Comparison of ENCODE assay signal across 22 cellular contexts in genomic region chr15:64647367-64647766, GRCh38.
DNase-seq lines count a peak whose midpoint lies in the region; ATAC-seq, FAIRE-seq and TF ChIP-seq lines count a peak whose summit lies in the region.
"Had no signal": no experiment of that assay in that cellular context is flagged by ENCODE, and none has a peak within 500 bp of the region (broad histone marks: within the 10 kb centered on the region; RNA-seq: fewer than 3 reads in every experiment).

No MANE protein-coding gene starts in this region.

- 96 to 100% (median 100%) methylated on average over 1 of the region's 1 CpG for WGBS in small intestine, 3 donors

- H3K27me3 ChIP-seq in MM.1S (replicated peaks; ENCODE audit: insufficient read depth, low read length) (no peaks in the 10 kb centered on the region), endocrine pancreas (ENCODE audit: control insufficient read depth, insufficient read depth, low read length) (no peaks in the 10 kb centered on the region), small intestine (ENCODE audit: control insufficient read depth in 2 of 2, insufficient read depth in 2 of 2, low read length in 2 of 2) (no peaks in the 10 kb centered on the region)
- H3K27me3 ChIP-seq: BE2C had no signal

- DNase-seq in MM.1S (no peak), small intestine (no peak), sciatic nerve (ENCODE audit: low spot score) (no peak), urothelium cell line (ENCODE audit: low spot score) (no peak)
- DNase-seq: ACHN; BE2C; C1 segment of cervical spinal cord; Caco-2; CD4-positive, CD25-positive, alpha-beta regulatory T cell; DMS153; DMS79; GOT3; H7; HFFc6; KG1 had no signal

- H2AFZ ChIP-seq in MM.1S (ENCODE audit: low read length), result no peak overlapping the region

- intact Hi-C loops in sciatic nerve (cut with DNase I), result no loop called here

- no peaks in the 10 kb centered on the region for H4K20me1 ChIP-seq in MM.1S (ENCODE audit: insufficient read depth, low read length)

- peak overlapping the region; percentile 62 for H3K4me2 ChIP-seq in MM.1S (ENCODE audit: low read depth, low read length)

- H3K79me2 ChIP-seq in MM.1S (ENCODE audit: low read length), result peaks cover 3% of the 10 kb centered on the region; the same call in 1 of the 2 replicates

- H3K9me2 ChIP-seq in MM.1S (replicated peaks; ENCODE audit: insufficient read depth, low read length), result no peaks in the 10 kb centered on the region

- TF ChIP-seq CTCF in MM.1S (IDR thresholded peaks at IDR 0.05; ENCODE audit: low read length), result no peak

- H3K9ac ChIP-seq in MM.1S (ENCODE audit: low read length) (peak overlapping the region; percentile 49), endocrine pancreas (ENCODE audit: control insufficient read depth, insufficient read depth, low read length) (no peak overlapping the region)

- no peak for ATAC-seq in sciatic nerve
- no peak for ATAC-seq in HG02763 (IDR thresholded peaks at IDR 0.05; ENCODE audit: unreplicated experiment)
- ATAC-seq: HCT116 had no signal

- peak; percentile 42 for FAIRE-seq in G401.6 (lab: Jason Lieb, UNC)
- peak; percentile 23 for FAIRE-seq in small intestine (lab: Jason Lieb, UNC)
- no peak for FAIRE-seq in urothelium cell line (lab: Jason Lieb, UNC)
- FAIRE-seq: GM12892, GM18507, HTR-8/SVneo had no signal

- peaks cover 26% of the 10 kb centered on the region for H3F3A ChIP-seq in MM.1S (ENCODE audit: insufficient read depth, low read length)

- H3K36me3 ChIP-seq in MM.1S (replicated peaks; ENCODE audit: insufficient read depth, low read length), result no peaks in the 10 kb centered on the region
- H3K36me3 ChIP-seq in endocrine pancreas (ENCODE audit: control insufficient read depth, insufficient read depth, low read length), result no peaks in the 10 kb centered on the region
- H3K36me3 ChIP-seq in small intestine (ENCODE audit: control insufficient read depth in 2 of 2, insufficient read depth in 2 of 2, low read length in 2 of 2), result no peaks in the 10 kb centered on the region

- H3K4me3 ChIP-seq in MM.1S (ENCODE audit: low read length), result peak overlapping the region; percentile 43
- H3K4me3 ChIP-seq in endocrine pancreas (ENCODE audit: control insufficient read depth, insufficient read depth, low read length), result peak overlapping the region; percentile 79
- no peak overlapping the region for H3K4me3 ChIP-seq in small intestine (ENCODE audit: low read depth in 1 of 2, low read length in 2 of 2)

- peaks cover 17% of the 10 kb centered on the region for H3K4me1 ChIP-seq in MM.1S (ENCODE audit: low read length)
- H3K4me1 ChIP-seq in endocrine pancreas (ENCODE audit: control insufficient read depth, insufficient read depth, low read length), result peaks cover 14% of the 10 kb centered on the region
- peaks cover 0 to 9% of the 10 kb centered on the region in 2 donors for H3K4me1 ChIP-seq in small intestine (ENCODE audit: control insufficient read depth in 2 of 2, insufficient read depth in 1 of 2, low read depth in 1 of 2, low read length in 1 of 2)
- H3K4me1 ChIP-seq: BE2C had no signal

- H3K9me3 ChIP-seq in MM.1S (replicated peaks; ENCODE audit: insufficient read depth, low read length), result no peaks in the 10 kb centered on the region
- no peaks in the 10 kb centered on the region for H3K9me3 ChIP-seq in endocrine pancreas (ENCODE audit: control insufficient read depth, low read length)
- H3K9me3 ChIP-seq in small intestine (ENCODE audit: control insufficient read depth, low read depth), result no peaks in the 10 kb centered on the region
- H3K9me3 ChIP-seq: BE2C, Caco-2 had no signal

- H3K27ac ChIP-seq in MM.1S (ENCODE audit: low read length), result peak overlapping the region; percentile 82
- no peak overlapping the region for H3K27ac ChIP-seq in small intestine (ENCODE audit: low read depth in 1 of 2, low read length in 1 of 2)

Comparison
In these comparisons a context has a peak if more than half of its experiments do, and no peak if none do; other contexts are left out.
1. H3K4me3 ChIP-seq: peak in MM.1S (single experiment) and endocrine pancreas (single experiment); none in small intestine (0 of 2).